In genomic region chr17:44385287-44386181, GRCh38 we compare ENCODE assay signal across 8 cellular contexts. TPM values are rescaled to one million over a fixed set of nuclear protein-coding genes. Genes with fewer than 3 reads are reported as not detected.
A peak's percentile ranks its signal among the peaks of the same experiment; 100 is the strongest.
DNase-seq lines count a peak whose midpoint lies in the region; ATAC-seq and TF ChIP-seq lines count a peak whose summit lies in the region.

No MANE protein-coding gene starts in this region.

- peak; percentile 44 for DNase-seq in DMS 273 treated with DMSO at 0.1 percent for 48 hours (lab: John Stamatoyannopoulos, UW)
- DNase-seq in NCI-H774 (lab: John Stamatoyannopoulos, UW): peak; percentile 77
- peak; percentile 50 for DNase-seq in activated CD8-positive, alpha-beta memory T cell treated with anti-CD3 and anti-CD28 coated beads, Interleukin-2, amount 50 U/mL, for 1 hour (ENCODE audit: extremely low read depth)
- peak; percentile 77 for DNase-seq in endothelial cell (ENCODE audit: low spot score)
- peak; percentile 17 for DNase-seq in midbrain (lab: John Stamatoyannopoulos, UW)
- DNase-seq in stimulated activated CD8-positive, alpha-beta memory T cell treated with anti-CD3 and anti-CD28 coated beads, Interleukin-15, amount 100 ng/mL, for 48 hours (ENCODE audit: low read depth in 2 of 2): peak; percentile 69 to 81

- H3K4me3 Mint-ChIP-seq in endothelial cell (ENCODE audit: unreplicated experiment): peak overlapping the region; percentile 56

- peaks cover 21% of the 10 kb centered on the region for H3K4me1 Mint-ChIP-seq in endothelial cell (ENCODE audit: unreplicated experiment)

- H3K27ac Mint-ChIP-seq in endothelial cell (ENCODE audit: unreplicated experiment): no peak overlapping the region

- peaks cover 5% of the 10 kb centered on the region for H3K36me3 Mint-ChIP-seq in endothelial cell (ENCODE audit: low read depth, unreplicated experiment)

- no peaks in the 10 kb centered on the region for H3K9me3 Mint-ChIP-seq in endothelial cell (ENCODE audit: unreplicated experiment)

- peaks cover 12% of the 10 kb centered on the region for H3K27me3 Mint-ChIP-seq in endothelial cell (ENCODE audit: unreplicated experiment)

- no peak for TF ChIP-seq CTCF in endothelial cell (IDR thresholded peaks at IDR 0.05; ENCODE audit: unreplicated experiment)

- ATAC-seq in HG03025 (IDR thresholded peaks at IDR 0.05; ENCODE audit: low FRiP score, unreplicated experiment): peak; percentile 53
- no peak for ATAC-seq in GM19324 (IDR thresholded peaks at IDR 0.05; ENCODE audit: low FRiP score, unreplicated experiment)

RNA-seq across cellular contexts. Expression of gene ITGA2B, which starts 3.9 kb away (rescaled TPM):
- total RNA-seq in endothelial cell (ENCODE audit: unreplicated experiment): 4.3 TPM

RNA-seq across cellular contexts. Expression of gene FAM171A2, which starts 21.9 kb away (rescaled TPM):
- 53.7 TPM for total RNA-seq in endothelial cell (ENCODE audit: unreplicated experiment)

RNA-seq across cellular contexts. Expression of gene GRN, which starts 40.4 kb away (rescaled TPM):
- total RNA-seq in endothelial cell (ENCODE audit: unreplicated experiment): 904 TPM

Comparison
In these comparisons a context has a peak if more than half of its experiments do, and no peak if none do; other contexts are left out.
1. DNase-seq: peak in every context shown above with its lines; median percentile 77 in NCI-H774; 77 in endothelial cell; 75 in stimulated activated CD8-positive, alpha-beta memory T cell treated with anti-CD3 and anti-CD28 coated beads, Interleukin-15, amount 100 ng/mL, for 48 hours; 50 in activated CD8-positive, alpha-beta memory T cell treated with anti-CD3 and anti-CD28 coated beads, Interleukin-2, amount 50 U/mL, for 1 hour; 44 in DMS 273 treated with DMSO at 0.1 percent for 48 hours; 17 in midbrain.